ENCODE assay signal across 20 cellular contexts in the genomic region with DNA sequence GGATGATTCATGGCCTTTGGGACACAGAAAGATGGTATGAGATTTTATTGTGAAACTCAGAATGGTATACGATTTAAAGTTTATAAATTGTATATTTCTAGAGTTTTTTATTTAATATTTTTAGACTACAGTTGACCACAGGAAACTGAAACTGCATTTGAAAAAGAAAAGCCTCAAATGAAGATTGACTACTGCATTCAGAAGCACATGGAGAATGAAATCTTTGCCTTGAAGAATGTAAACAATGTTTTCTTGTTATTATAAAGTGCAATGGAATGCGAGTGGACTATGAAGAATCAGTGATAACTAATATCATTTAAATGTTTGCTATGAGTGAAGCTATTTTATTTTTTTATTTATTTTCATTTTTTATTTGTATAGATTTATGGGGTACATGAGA.
"Had no signal": no experiment of that assay in that cellular context is flagged by ENCODE, and none has a peak within 500 bp of the region (broad histone marks: within the 10 kb centered on the region; RNA-seq: fewer than 3 reads in every experiment).

No MANE protein-coding gene starts in this region.

- H3K79me2 ChIP-seq: hepatocyte had no signal

- H3K27me3 ChIP-seq: esophagus squamous epithelium, hepatocyte, neural progenitor cell, ovary, right atrium auricular region, sigmoid colon, testis, tibial nerve, upper lobe of right lung, vagina had no signal

- H3K4me1 Mint-ChIP-seq: naive thymus-derived CD8-positive, alpha-beta T cell; neural progenitor cell; stimulated activated naive B cell treated with anti-CD40 and anti-IgM and Interleukin-4, amounts not matched to agents 10 μg/mL and 1 μg/mL and 100 μg/mL, for 72 hours; stimulated activated naive CD8-positive, alpha-beta T cell treated with anti-CD3 and anti-CD28 coated beads, Interleukin-15, amount 100 ng/mL, for 72 hours had no signal

- H3K36me3 Mint-ChIP-seq: naive thymus-derived CD8-positive, alpha-beta T cell; neural progenitor cell; stimulated activated naive B cell treated with anti-CD40 and anti-IgM and Interleukin-4, amounts not matched to agents 10 μg/mL and 1 μg/mL and 100 μg/mL, for 72 hours had no signal

- H3K27me3 Mint-ChIP-seq: naive thymus-derived CD8-positive, alpha-beta T cell; stimulated activated naive B cell treated with anti-CD40 and anti-IgM and Interleukin-4, amounts not matched to agents 10 μg/mL and 1 μg/mL and 100 μg/mL, for 72 hours; stimulated activated naive CD8-positive, alpha-beta T cell treated with anti-CD3 and anti-CD28 coated beads, Interleukin-15, amount 100 ng/mL, for 72 hours had no signal

- H3K27ac Mint-ChIP-seq: naive thymus-derived CD8-positive, alpha-beta T cell; neural progenitor cell; stimulated activated naive B cell treated with anti-CD40 and anti-IgM and Interleukin-4, amounts not matched to agents 10 μg/mL and 1 μg/mL and 100 μg/mL, for 72 hours; stimulated activated naive CD8-positive, alpha-beta T cell treated with anti-CD3 and anti-CD28 coated beads, Interleukin-15, amount 100 ng/mL, for 72 hours had no signal

- H3K27ac ChIP-seq: esophagus squamous epithelium, hepatocyte, neural progenitor cell, ovary, right atrium auricular region, sigmoid colon, skin epidermis, testis, tibial nerve, upper lobe of right lung, vagina had no signal

- H3K4me3 Mint-ChIP-seq: naive thymus-derived CD8-positive, alpha-beta T cell; neural progenitor cell; stimulated activated naive B cell treated with anti-CD40 and anti-IgM and Interleukin-4, amounts not matched to agents 10 μg/mL and 1 μg/mL and 100 μg/mL, for 72 hours; stimulated activated naive CD8-positive, alpha-beta T cell treated with anti-CD3 and anti-CD28 coated beads, Interleukin-15, amount 100 ng/mL, for 72 hours had no signal

- H3K9me3 Mint-ChIP-seq: neural progenitor cell had no signal

- H2AFZ ChIP-seq: hepatocyte, neural progenitor cell had no signal

- H3K36me3 ChIP-seq: esophagus squamous epithelium, neural progenitor cell, ovary, right atrium auricular region, sigmoid colon, tibial nerve, upper lobe of right lung, vagina had no signal

- H3K4me1 ChIP-seq: esophagus squamous epithelium, neural progenitor cell, right atrium auricular region, sigmoid colon, testis, tibial nerve, upper lobe of right lung, vagina had no signal

- H3K4me3 ChIP-seq: esophagus squamous epithelium, hepatocyte, neural progenitor cell, ovary, right atrium auricular region, sigmoid colon, skin epidermis, testis, tibial nerve, upper lobe of right lung, vagina had no signal

- DNase-seq: dermis blood vessel endothelial cell; esophagus squamous epithelium; foreskin melanocyte; head of caudate nucleus; naive thymus-derived CD8-positive, alpha-beta T cell; nucleus accumbens; ovary; sigmoid colon; stimulated activated CD4-positive, alpha-beta T cell treated with anti-CD3 and anti-CD28 coated beads, Interleukin-2, amount 100 ng/mL, for 24 hours; stimulated activated CD4-positive, alpha-beta T cell treated with anti-CD3 and anti-CD28 coated beads, Interleukin-4, amount 100 ng/mL, for 4 hours; stimulated activated naive B cell treated with anti-CD40 and anti-IgM and Interleukin-4, amounts not matched to agents 10 μg/mL and 1 μg/mL and 100 μg/mL, for 72 hours; stimulated activated naive CD8-positive, alpha-beta T cell treated with anti-CD3 and anti-CD28 coated beads, Interleukin-15, amount 100 ng/mL, for 72 hours; testis; upper lobe of right lung had no signal
